ENCODE assay signal across 8 cellular contexts in genomic region chr2:237904806-237905599, GRCh38. TPM values are rescaled to one million over a fixed set of nuclear protein-coding genes. Genes with fewer than 3 reads are reported as not detected.
DNase-seq lines count a peak whose midpoint lies in the region; ATAC-seq and TF ChIP-seq lines count a peak whose summit lies in the region.

No MANE protein-coding gene starts in this region.

- H3K4me3 ChIP-seq in left ventricle myocardium inferior (peak overlapping the region; percentile 18), HAP-1 (no peak overlapping the region)

- no peaks in the 10 kb centered on the region for H3K36me3 ChIP-seq in left ventricle myocardium inferior
- no peaks in the 10 kb centered on the region for H3K36me3 ChIP-seq in HAP-1 (replicated peaks)

- peak overlapping the region; percentile 96 for H3K27ac ChIP-seq in left ventricle myocardium inferior (replicated peaks)

- H3K27ac Mint-ChIP-seq in stimulated activated naive CD8-positive, alpha-beta T cell treated with anti-CD3 and anti-CD28 coated beads, Interleukin-15, amount 100 ng/mL, for 72 hours = peak overlapping the region; percentile 73 to 89

- no peaks in the 10 kb centered on the region for H3K27me3 ChIP-seq in left ventricle myocardium inferior (ENCODE audit: low read depth)
- no peaks in the 10 kb centered on the region for H3K27me3 ChIP-seq in HAP-1 (ENCODE audit: low read depth)

- intact Hi-C loops in left ventricle myocardium inferior (cut with micrococcal nuclease) = no loop called here

- H3K9me3 ChIP-seq in left ventricle myocardium inferior (replicated peaks) (peaks cover 12% of the 10 kb centered on the region), HAP-1 (peaks cover 7% of the 10 kb centered on the region)

- H3K4me1 ChIP-seq in left ventricle myocardium inferior = peaks cover 42% of the 10 kb centered on the region
- H3K4me1 ChIP-seq in HAP-1 = no peaks in the 10 kb centered on the region

- DNase-seq in NCI-H510A treated with DMSO at 0.1 percent for 48 hours (lab: John Stamatoyannopoulos, UW) = peak; percentile 22
- DNase-seq in NCI-H510A (lab: John Stamatoyannopoulos, UW) = no peak
- DNase-seq in activated CD4-positive, alpha-beta T cell treated with anti-CD3 and anti-CD28 coated beads, Interleukin-2, amount 50 U/mL, for 48 hours = peak; percentile 44 to 58
- DNase-seq in left ventricle myocardium inferior = peak; percentile 67
- DNase-seq in stimulated activated naive CD8-positive, alpha-beta T cell treated with anti-CD3 and anti-CD28 coated beads, Interleukin-15, amount 100 ng/mL, for 72 hours = peak; percentile 36 to 55
- DNase-seq in G401 (ENCODE audit: low spot score) = no peak
- no peak for DNase-seq in HAP-1 (ENCODE audit: low spot score in 2 of 2)

- H3K4me3 Mint-ChIP-seq in stimulated activated naive CD8-positive, alpha-beta T cell treated with anti-CD3 and anti-CD28 coated beads, Interleukin-15, amount 100 ng/mL, for 72 hours = peak overlapping the region; percentile 61 to 64

- H3K9me3 Mint-ChIP-seq in stimulated activated naive CD8-positive, alpha-beta T cell treated with anti-CD3 and anti-CD28 coated beads, Interleukin-15, amount 100 ng/mL, for 72 hours = peaks cover 10 to 24% of the 10 kb centered on the region in 2 donors

- in situ Hi-C loops in G401 (cut with HindIII; ENCODE audit: low sequenced_read_pairs) = no loop called here
- in situ Hi-C loops in HAP-1 (cut with MboI; ENCODE audit: low sequenced_read_pairs) = no loop called here

- ATAC-seq in stimulated activated naive CD8-positive, alpha-beta T cell treated with anti-CD3 and anti-CD28 coated beads, Interleukin-15, amount 100 ng/mL, for 72 hours = peak; percentile 78
- no peak for ATAC-seq in GM21619 (IDR thresholded peaks at IDR 0.05; ENCODE audit: unreplicated experiment)

- no peak for TF ChIP-seq CTCF in left ventricle myocardium inferior (IDR thresholded peaks at IDR 0.05; ENCODE audit: borderline replicate concordance)

- no peaks in the 10 kb centered on the region for H3K27me3 Mint-ChIP-seq in stimulated activated naive CD8-positive, alpha-beta T cell treated with anti-CD3 and anti-CD28 coated beads, Interleukin-15, amount 100 ng/mL, for 72 hours

- peaks cover 71% of the 10 kb centered on the region for H3K4me1 Mint-ChIP-seq in stimulated activated naive CD8-positive, alpha-beta T cell treated with anti-CD3 and anti-CD28 coated beads, Interleukin-15, amount 100 ng/mL, for 72 hours

RNA-seq across cellular contexts. Expression of gene RAMP1, which starts 45.6 kb away (rescaled TPM):
- total RNA-seq in left ventricle myocardium inferior = 168 TPM
- total RNA-seq in G401 (2014; rRNA removed; shearing (Covaris generic)) = not detected in 2 replicates

Comparison
In these comparisons a context has a peak if more than half of its experiments do, and no peak if none do; other contexts are left out.
1. DNase-seq: peak in NCI-H510A treated with DMSO at 0.1 percent for 48 hours (single experiment), activated CD4-positive, alpha-beta T cell treated with anti-CD3 and anti-CD28 coated beads, Interleukin-2, amount 50 U/mL, for 48 hours (2 of 2), left ventricle myocardium inferior (single experiment) and stimulated activated naive CD8-positive, alpha-beta T cell treated with anti-CD3 and anti-CD28 coated beads, Interleukin-15, amount 100 ng/mL, for 72 hours (2 of 2); none in NCI-H510A (single experiment), G401 (single experiment) and HAP-1 (0 of 2).
2. RNA of gene RAMP1, which starts 45.6 kb away (total RNA-seq): 168 TPM in left ventricle myocardium inferior (single experiment); not detected in G401; every median in the first group is over 100 times any median in the second.